Comparison of ENCODE assay signal across 18 cellular contexts in the genomic region with DNA sequence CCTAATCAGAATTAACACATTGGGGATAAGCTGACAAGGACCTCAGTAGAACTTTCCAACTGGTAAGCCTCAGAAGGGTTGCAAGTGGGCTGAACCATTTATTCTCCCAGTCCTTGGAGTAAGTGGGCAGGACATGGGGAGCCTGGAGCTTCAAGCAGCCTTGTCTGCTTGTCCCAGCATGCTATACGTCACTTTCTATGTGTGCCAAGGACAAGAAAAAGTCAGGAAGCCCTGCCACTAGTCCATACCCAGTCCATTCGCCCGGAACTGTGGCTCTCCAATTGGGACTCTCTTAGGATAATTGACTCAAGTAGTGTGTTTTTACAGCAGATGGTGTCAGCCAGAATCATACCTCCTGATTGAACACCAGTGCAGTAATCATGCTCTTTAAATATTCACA.
"Had no signal": no experiment of that assay in that cellular context is flagged by ENCODE, and none has a peak within 500 bp of the region (broad histone marks: within the 10 kb centered on the region; RNA-seq: fewer than 3 reads in every experiment).

No MANE protein-coding gene starts in this region.

- ATAC-seq: HepG2, K562 had no signal

- DNase-seq: Kasumi-1, MM.1S, NCI-H1092 treated with DMSO at 0.1 percent for 48 hours, NCI-H1436, NCI-H187, NCI-H2029, NCI-H2081 treated with DMSO at 0.1 percent for 48 hours, NCI-H2227 treated with DMSO at 0.1 percent for 48 hours, NCI-H526, NCI-H82, Right ventricle myocardium superior, RPMI8226, SIG-M5 had no signal

- H3K27ac ChIP-seq: KMS-11, SJSA1, SK-N-MC had no signal

- H3K27me3 ChIP-seq: SJSA1 had no signal

- H3K4me3 ChIP-seq: K562, SJSA1, SK-N-MC had no signal

- H3K9me3 ChIP-seq: SJSA1 had no signal

- H3K36me3 ChIP-seq: SJSA1 had no signal
